1 cellular context compared by ENCODE assay signal in genomic region chr7:73978681-73979563, GRCh38.
TF ChIP-seq lines count a peak whose summit lies in the region.

No MANE protein-coding gene starts in this region.

TF ChIP-seq in HEK293, 187 proteins besides CTCF, POLR2A, EP300 and RAD21 (continued from another document):
- TF ChIP-seq FEZF1 (tag by site-specific recombination; IDR thresholded peaks at IDR 0.05) (no peak), ZBTB17 (tag by site-specific recombination; IDR thresholded peaks at IDR 0.05) (peak; percentile 48; the same call in 1 of the 2 replicates)
